Comparison of ENCODE assay signal across 2 cellular contexts in genomic region chr6:31850765-31851484, GRCh38.
TF ChIP-seq lines count a peak whose summit lies in the region.

No MANE protein-coding gene starts in this region.

TF ChIP-seq in HEK293, 187 proteins besides CTCF, POLR2A, EP300 and RAD21:
- TF ChIP-seq KLF10 (tag by site-specific recombination; IDR thresholded peaks at IDR 0.05): no peak
- TF ChIP-seq ZBTB20 (tag by site-specific recombination; IDR thresholded peaks at IDR 0.05): 0 out of 2 replicates have a peak, but pooled peaks have one; percentile 15
- no peak for TF ChIP-seq ZNF211 (tag by site-specific recombination; IDR thresholded peaks at IDR 0.05; ENCODE audit: low read depth)
- TF ChIP-seq ZNF311 (tag by site-specific recombination; IDR thresholded peaks at IDR 0.05; ENCODE audit: borderline replicate concordance): no peak
- no peak for TF ChIP-seq ZNF324 (tag by site-specific recombination; IDR thresholded peaks at IDR 0.05)
TF ChIP-seq in HEK293: peak in this region for 1.

TF ChIP-seq in SK-N-SH, 30 proteins besides CTCF, POLR2A, EP300 and RAD21:
- no peak for TF ChIP-seq GABPA (IDR thresholded peaks at IDR 0.05; ENCODE audit: low read depth)
- TF ChIP-seq RCOR1 (IDR thresholded peaks at IDR 0.05; ENCODE audit: low read length): no peak
- no peak for TF ChIP-seq TAF1 (IDR thresholded peaks at IDR 0.05; ENCODE audit: borderline replicate concordance, low read depth, low read length)
- TF ChIP-seq RXRA (IDR thresholded peaks at IDR 0.05; ENCODE audit: borderline replicate concordance, low read depth): no peak
- TF ChIP-seq USF2 (IDR thresholded peaks at IDR 0.05; ENCODE audit: borderline replicate concordance, low read depth, low read length): no peak
- no peak for TF ChIP-seq POLR2AphosphoS5 (IDR thresholded peaks at IDR 0.05; ENCODE audit: low read depth, low read length)
- no peak for TF ChIP-seq USF1 (IDR thresholded peaks at IDR 0.05; ENCODE audit: borderline replicate concordance, low read depth)
- TF ChIP-seq TEAD4 (IDR thresholded peaks at IDR 0.05; ENCODE audit: borderline replicate concordance, insufficient read depth): no peak
- TF ChIP-seq ZBTB33 (IDR thresholded peaks at IDR 0.05; ENCODE audit: borderline replicate concordance, low read depth): no peak
- TF ChIP-seq SMC3 (IDR thresholded peaks at IDR 0.05; ENCODE audit: low read depth, low read length): no peak
TF ChIP-seq in SK-N-SH: peak in this region for 0.
